Comparison of ENCODE assay signal across 8 cellular contexts in the genomic region with DNA sequence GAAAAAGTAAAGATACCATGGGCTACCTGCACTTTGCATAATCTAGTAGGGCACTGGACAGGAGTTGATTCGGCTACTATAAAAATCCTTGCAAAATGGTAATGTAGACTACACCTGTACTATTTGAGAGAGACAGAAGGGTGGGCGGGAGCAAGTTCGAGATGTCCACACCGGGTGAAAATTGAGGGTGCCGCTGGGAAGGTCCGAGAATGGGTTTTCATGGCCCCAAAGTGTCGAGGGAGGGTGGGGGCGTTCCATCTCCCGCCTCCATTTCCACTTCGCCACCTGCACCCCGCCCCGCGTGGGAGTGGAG. TPM values are rescaled to one million over a fixed set of nuclear protein-coding genes. Genes with fewer than 3 reads are reported as not detected.
DNase-seq lines count a peak whose midpoint lies in the region; FAIRE-seq and TF ChIP-seq lines count a peak whose summit lies in the region.

No MANE protein-coding gene starts in this region.

- peaks cover 18% of the 10 kb centered on the region for H3K4me1 Mint-ChIP-seq in T-helper 1 cell treated with Interleukin-12 subunit alpha and Interleukin-12 subunit beta and Interleukin-4 antibody, amounts not matched to agents 30 μg/mL and 1 μg/mL, for 36 hours (ENCODE audit: low read depth)

- FAIRE-seq in H1 (lab: Jason Lieb, UNC), result no peak

- H3K18ac ChIP-seq in H1 (ENCODE audit: extremely low read depth, low read length), result peak overlapping the region; percentile 87; the same call in 1 of the 2 replicates

- no peak overlapping the region for H3K14ac ChIP-seq in H1 (ENCODE audit: insufficient read length)

- TF ChIP-seq CTCF in H1 (IDR thresholded peaks at IDR 0.05; ENCODE audit: control extremely low read depth in 1 of 3, insufficient read depth in 1 of 3, low read depth in 1 of 3, low read length in 3 of 3), result no peak
- no peak for TF ChIP-seq CTCF in osteoblast (IDR thresholded peaks at IDR 0.05; ENCODE audit: extremely low read depth, low read depth, low read length)

- no peak overlapping the region for H2BK20ac ChIP-seq in H1 (ENCODE audit: low read length)

- no peaks in the 10 kb centered on the region for H3K79me1 ChIP-seq in H1 (ENCODE audit: low read depth, low read length)

- DNase-seq in T-helper 1 cell (no peak), NCI-H510A (lab: John Stamatoyannopoulos, UW) (peak; percentile 27), H1 (ENCODE audit: low read depth in 1 of 2, low spot score in 2 of 2) (no peak), osteoblast (ENCODE audit: insufficient read length, low spot score, missing footprints) (no peak), NCI-H524 treated with DMSO at 0.1 percent for 48 hours (lab: John Stamatoyannopoulos, UW) (no peak), COLO829 (ENCODE audit: low spot score) (no peak), NCI-H1417 (lab: John Stamatoyannopoulos, UW) (no peak)

- H2BK15ac ChIP-seq in H1 (ENCODE audit: low read length), result no peak overlapping the region

- H3K9ac ChIP-seq in H1 (replicated peaks in 1 of 4; ENCODE audit: extremely low read depth in 1 of 4, low read depth in 3 of 4, low read length in 3 of 4), result peak overlapping the region; percentile 73 to 88 (median 84)

- H3K27ac Mint-ChIP-seq in T-helper 1 cell treated with Interleukin-12 subunit alpha and Interleukin-12 subunit beta and Interleukin-4 antibody, amounts not matched to agents 30 μg/mL and 1 μg/mL, for 36 hours, result peak overlapping the region; percentile 87

- peak overlapping the region; percentile 91 for H3K4me3 Mint-ChIP-seq in T-helper 1 cell treated with Interleukin-12 subunit alpha and Interleukin-12 subunit beta and Interleukin-4 antibody, amounts not matched to agents 30 μg/mL and 1 μg/mL, for 36 hours

- H3K79me2 ChIP-seq in H1 (ENCODE audit: control insufficient read depth in 1 of 2, insufficient read depth in 2 of 2, low read length in 2 of 2), result peaks cover 0 to 17% of the 10 kb centered on the region in 2 experiments; a peak in 1 of 4 replicates
- H3K79me2 ChIP-seq in osteoblast (ENCODE audit: insufficient read depth, low read length), result peaks cover 58% of the 10 kb centered on the region

- H3K27ac ChIP-seq in H1 (ENCODE audit: low read depth, low read length) (peak overlapping the region; percentile 86; the same call in 1 of the 2 replicates), osteoblast (ENCODE audit: low read depth, low read length) (peak overlapping the region; percentile 89)

- H2AK5ac ChIP-seq in H1 (ENCODE audit: low read depth, low read length), result no peak overlapping the region

- no peak for TF ChIP-seq EP300 in H1 (IDR thresholded peaks at IDR 0.05; ENCODE audit: borderline replicate concordance in 1 of 2, low read depth in 2 of 2, low read length in 2 of 2)

- H2BK12ac ChIP-seq in H1 (ENCODE audit: low read depth, low read length), result no peak overlapping the region

- peaks cover 4% of the 10 kb centered on the region for H3K23me2 ChIP-seq in H1 (ENCODE audit: low read depth, low read length)

- H3K4me3 ChIP-seq in H1 (ENCODE audit: extremely low read depth in 1 of 4, insufficient read depth in 2 of 4, low read depth in 3 of 4, low read length in 4 of 4) (peak overlapping the region; percentile 91 to 99 (median 92)), osteoblast (ENCODE audit: insufficient read depth, low read length) (peak overlapping the region; percentile 98)

- CTCF ChIA-PET in H1 (lab: Charles Lee; ENCODE audit: partially characterized antibody), result no interaction called here

- no peaks in the 10 kb centered on the region for H4K20me1 ChIP-seq in H1 (replicated peaks in 1 of 2; ENCODE audit: control insufficient read depth in 1 of 2, insufficient read depth in 2 of 2, low read length in 2 of 2)
- H4K20me1 ChIP-seq in osteoblast (ENCODE audit: insufficient read depth, low read length), result peaks cover 3% of the 10 kb centered on the region

- POLR2A ChIA-PET in H1 (lab: Charles Lee; ENCODE audit: partially characterized antibody), result interaction anchor here (1.0 kb wide), 1 partner anchor 18 kb away, joined by 3 read pairs; no protein-coding TSS in a partner anchor

- no peaks in the 10 kb centered on the region for H3K9me3 ChIP-seq in H1 (ENCODE audit: insufficient read depth in 2 of 2, low read depth in 1 of 2, low read length in 1 of 2)
- no peaks in the 10 kb centered on the region for H3K9me3 ChIP-seq in osteoblast (ENCODE audit: low read depth, low read length)

- H4K91ac ChIP-seq in H1 (replicated peaks; ENCODE audit: insufficient read length, low read length), result no peak overlapping the region

- TF ChIP-seq POLR2A in H1 (IDR thresholded peaks at IDR 0.05; ENCODE audit: control extremely low read depth in 1 of 2, low read depth in 2 of 2, low read length in 2 of 2), result no peak

- H3K27me3 ChIP-seq in H1 (replicated peaks in 1 of 4; ENCODE audit: control insufficient read depth in 3 of 4, extremely low read depth in 1 of 4, insufficient read depth in 3 of 4, low read length in 3 of 4), result no peaks in the 10 kb centered on the region
- H3K27me3 ChIP-seq in osteoblast (ENCODE audit: insufficient read depth, low read length), result no peaks in the 10 kb centered on the region

- no peaks in the 10 kb centered on the region for H3K9me3 Mint-ChIP-seq in T-helper 1 cell treated with Interleukin-12 subunit alpha and Interleukin-12 subunit beta and Interleukin-4 antibody, amounts not matched to agents 30 μg/mL and 1 μg/mL, for 36 hours

- no peak overlapping the region for H3K23ac ChIP-seq in H1 (ENCODE audit: insufficient read length)

- peak overlapping the region; percentile 42; the same call in 1 of the 2 replicates for H2AFZ ChIP-seq in H1 (ENCODE audit: low read length)
- H2AFZ ChIP-seq in osteoblast (ENCODE audit: low read length), result peak overlapping the region; percentile 93

- H3K36me3 ChIP-seq in H1 (ENCODE audit: control insufficient read depth in 2 of 4, insufficient read depth in 4 of 4, low read length in 3 of 4) (no peaks in the 10 kb centered on the region), osteoblast (ENCODE audit: insufficient read depth, low read length) (peaks cover 8% of the 10 kb centered on the region)

- peaks cover 17% of the 10 kb centered on the region for H3K27me3 Mint-ChIP-seq in T-helper 1 cell treated with Interleukin-12 subunit alpha and Interleukin-12 subunit beta and Interleukin-4 antibody, amounts not matched to agents 30 μg/mL and 1 μg/mL, for 36 hours (ENCODE audit: low read depth)

- H3K56ac ChIP-seq in H1 (replicated peaks; ENCODE audit: insufficient read length, low read depth, low read length), result peak overlapping the region; percentile 93

- peak overlapping the region; percentile 96; the same call in 1 of the 2 replicates for H4K8ac ChIP-seq in H1 (ENCODE audit: extremely low read depth, insufficient read depth, low read length)

- peak overlapping the region; percentile 70 to 72 for H3K4me2 ChIP-seq in H1 (ENCODE audit: insufficient read depth in 1 of 2, low read depth in 2 of 2, low read length in 2 of 2)
- peak overlapping the region; percentile 91 for H3K4me2 ChIP-seq in osteoblast (ENCODE audit: insufficient read depth, low read length)

- peaks cover 9% of the 10 kb centered on the region for H3K36me3 Mint-ChIP-seq in T-helper 1 cell treated with Interleukin-12 subunit alpha and Interleukin-12 subunit beta and Interleukin-4 antibody, amounts not matched to agents 30 μg/mL and 1 μg/mL, for 36 hours (ENCODE audit: low read depth)

- H2BK5ac ChIP-seq in H1 (ENCODE audit: low read depth, low read length), result 0 out of 2 replicates have a peak overlapping the region, but pooled peaks have one; percentile 71

- no peak for TF ChIP-seq RAD21 in H1 (IDR thresholded peaks at IDR 0.05 in 1 of 2, conservative IDR thresholded peaks at IDR 0.05 in 1 of 2; ENCODE audit: low read depth in 2 of 2, low read length in 2 of 2)

- peak overlapping the region; percentile 4 for H4K5ac ChIP-seq in H1 (ENCODE audit: insufficient read length, low read depth, low read length)

- H3K4me1 ChIP-seq in H1 (replicated peaks in 1 of 4; ENCODE audit: control insufficient read depth in 3 of 4, insufficient read depth in 4 of 4, low read length in 3 of 4) (peaks cover 0 to 2% (median under 1%) of the 10 kb centered on the region in 4 experiments; a peak in 1 of 7 replicates), osteoblast (ENCODE audit: insufficient read depth, low read length) (peaks cover 10% of the 10 kb centered on the region)

- no peak overlapping the region for H2BK120ac ChIP-seq in H1 (replicated peaks; ENCODE audit: low read depth, low read length)

- WGBS in H1 (ENCODE audit: extremely low coverage in 1 of 2, insufficient coverage in 1 of 2, insufficient read length in 1 of 2, insufficient replicate concordance in 2 of 2, low coverage in 1 of 2, low lambda C conversion rate in 2 of 2, missing lambda C conversion rate in 1 of 2), 2 experiments, result 3% methylated on average over 13 of the region's 13 CpGs; no CpG with 5 or more reads in 1 of the 2 experiments

- H3K4ac ChIP-seq in H1 (replicated peaks; ENCODE audit: insufficient read length, low read depth, low read length), result no peak overlapping the region

TF ChIP-seq in H1, 55 proteins besides CTCF, POLR2A, EP300 and RAD21:
- TF ChIP-seq RXRA (IDR thresholded peaks at IDR 0.05; ENCODE audit: insufficient read depth, low read depth, low read length) (no peak), TBP (IDR thresholded peaks at IDR 0.05; ENCODE audit: low read depth, low read length) (0 out of 2 replicates have a peak, but pooled peaks have one; percentile 10), SAP30 (IDR thresholded peaks at IDR 0.05; ENCODE audit: insufficient read depth, insufficient replicate concordance, low read length) (peak; percentile 6), KDM5A (IDR thresholded peaks at IDR 0.05; ENCODE audit: low read length) (no peak), BACH1 (IDR thresholded peaks at IDR 0.05; ENCODE audit: low read length) (no peak), SIN3A (conservative IDR thresholded peaks at IDR 0.05 in 1 of 2, IDR thresholded peaks at IDR 0.05 in 1 of 2; ENCODE audit: low read depth in 1 of 2, low read length in 2 of 2) (no peak; a peak in 1 of 4 replicates)
TF ChIP-seq in H1: peak in this region for 2.

RNA-seq across cellular contexts. Expression of a gene that starts 0.6 kb away (rescaled TPM):
- total RNA-seq in H1 (2021; fragmentation: NEBNext Ultra II Directional; extraction: Animal tissue kit (Norgen Biotek cat#: 25700)), result 54.8 and 71.1 TPM in 2 replicates
- polyA plus RNA-seq in H1 (2011; rRNA removed), result 28.0 and 53.4 TPM in 2 replicates
- 53.0 TPM for polyA plus RNA-seq in H1 (2011; cell fraction: cytosol; rRNA removed)
- polyA plus RNA-seq in H1 (2011; cell fraction: nucleus; rRNA removed), result 6.4 TPM
- 31.2 to 76.1 TPM (median 42.9 TPM) in 4 replicates for polyA plus RNA-seq in H1 (2012, experiment 1 of 2)
- 6.2 TPM for polyA plus RNA-seq in H1 (2012, experiment 2 of 2)
- polyA plus RNA-seq in H1 (2013, experiment 1 of 2), result 51.5 TPM
- 51.7 TPM for polyA plus RNA-seq in H1 (2013, experiment 2 of 2)
- 18.0 and 28.3 TPM in 2 replicates for polyA minus RNA-seq in H1 (2011; rRNA and poly(A)+ RNA removed)
- 16.6 TPM for polyA minus RNA-seq in H1 (2011; cell fraction: cytosol; rRNA and poly(A)+ RNA removed)
- polyA minus RNA-seq in H1 (2011; cell fraction: nucleus; rRNA and poly(A)+ RNA removed), result 18.0 TPM
- 177 and 204 TPM in 2 replicates for total RNA-seq in osteoblast
